16 cellular contexts compared by ENCODE assay signal in genomic region chrY:15466891-15467290, GRCh38.
DNase-seq lines count a peak whose midpoint lies in the region; ATAC-seq and TF ChIP-seq lines count a peak whose summit lies in the region.
"Had no signal": no experiment of that assay in that cellular context is flagged by ENCODE, and none has a peak within 500 bp of the region (broad histone marks: within the 10 kb centered on the region; RNA-seq: fewer than 3 reads in every experiment).

No MANE protein-coding gene starts in this region.

- H3K36me3 Mint-ChIP-seq in naive thymus-derived CD8-positive, alpha-beta T cell = no peaks in the 10 kb centered on the region

- H3K4me1 ChIP-seq in colonic mucosa (no peaks in the 10 kb centered on the region), Peyer's patch (no peaks in the 10 kb centered on the region)
- H3K4me1 ChIP-seq: Caco-2 had no signal

- no peak for DNase-seq in AG04450 (ENCODE audit: low read depth, low spot score)
- DNase-seq in GM03348 (ENCODE audit: low spot score) = peak; percentile 27
- no peak for DNase-seq in epithelial cell of esophagus (ENCODE audit: low read depth)
- peak; percentile 1 for DNase-seq in pons (ENCODE audit: low spot score)
- DNase-seq in colonic mucosa = no peak
- no peak for DNase-seq in naive thymus-derived CD8-positive, alpha-beta T cell
- DNase-seq in Peyer's patch = no peak
- DNase-seq: 8988T; AML-193; Caco-2; CD4-positive, alpha-beta T cell; GOT3; H7 had no signal

- peak overlapping the region in 1 of 10 donors; percentile 3 for H3K27ac Mint-ChIP-seq in naive thymus-derived CD8-positive, alpha-beta T cell
- H3K27ac Mint-ChIP-seq: CD4-positive, alpha-beta T cell had no signal

- no peak overlapping the region for H3K4me3 ChIP-seq in AG04450 (ENCODE audit: low read depth, low read length)
- no peak overlapping the region for H3K4me3 ChIP-seq in epithelial cell of esophagus (ENCODE audit: low read length)
- H3K4me3 ChIP-seq in colonic mucosa = no peak overlapping the region
- no peak overlapping the region for H3K4me3 ChIP-seq in Peyer's patch

- H3K36me3 ChIP-seq in colonic mucosa = no peaks in the 10 kb centered on the region
- no peaks in the 10 kb centered on the region for H3K36me3 ChIP-seq in Peyer's patch

- H3K4me1 Mint-ChIP-seq in naive thymus-derived CD8-positive, alpha-beta T cell = peaks cover 0 to 2% (median 0%) of the 10 kb centered on the region in 4 donors

- intact Hi-C loops in colonic mucosa (cut with DNase I) = no loop called here

- no peak for ATAC-seq in HG02610 (IDR thresholded peaks at IDR 0.05; ENCODE audit: unreplicated experiment)
- ATAC-seq in naive thymus-derived CD8-positive, alpha-beta T cell = no peak
- ATAC-seq: HCT116 had no signal

- no peak overlapping the region for H3K4me3 Mint-ChIP-seq in naive thymus-derived CD8-positive, alpha-beta T cell
- H3K4me3 Mint-ChIP-seq: CD4-positive, alpha-beta T cell had no signal

- H3K9me3 ChIP-seq in AG04450 (ENCODE audit: control insufficient read depth, insufficient read depth, low read length) (no peaks in the 10 kb centered on the region), colonic mucosa (no peaks in the 10 kb centered on the region), Peyer's patch (no peaks in the 10 kb centered on the region)
- H3K9me3 ChIP-seq: Caco-2 had no signal

- CTCF ChIA-PET in AG04450 (lab: Charles Lee) = no interaction called here

- TF ChIP-seq CTCF in AG04450 (IDR thresholded peaks at IDR 0.05; ENCODE audit: low read depth, low read length) = peak; percentile 35; the same call in 1 of the 2 replicates
- peak; percentile 37 for TF ChIP-seq CTCF in epithelial cell of esophagus (IDR thresholded peaks at IDR 0.05; ENCODE audit: insufficient read depth, low read depth, low read length, missing control alignments)
- TF ChIP-seq CTCF in colonic mucosa (IDR thresholded peaks at IDR 0.05) = no peak
- TF ChIP-seq CTCF in Peyer's patch (IDR thresholded peaks at IDR 0.05) = no peak

- no peak overlapping the region for H3K9ac ChIP-seq in colonic mucosa (ENCODE audit: low read depth in 2 of 2, low read length in 2 of 2)

- H3K27me3 ChIP-seq in AG04450 (ENCODE audit: control insufficient read depth, insufficient read depth, low read length) (no peaks in the 10 kb centered on the region), colonic mucosa (no peaks in the 10 kb centered on the region), Peyer's patch (no peaks in the 10 kb centered on the region)

- no peaks in the 10 kb centered on the region for H3K9me3 Mint-ChIP-seq in naive thymus-derived CD8-positive, alpha-beta T cell
- H3K9me3 Mint-ChIP-seq: CD4-positive, alpha-beta T cell had no signal

- TF ChIP-seq POLR2A in Peyer's patch (IDR thresholded peaks at IDR 0.05) = no peak

- peaks cover 0 to 4% (median 0%) of the 10 kb centered on the region in 5 donors for H3K27me3 Mint-ChIP-seq in naive thymus-derived CD8-positive, alpha-beta T cell
- H3K27me3 Mint-ChIP-seq: CD4-positive, alpha-beta T cell had no signal

- H3K27ac ChIP-seq in AG04450 (ENCODE audit: low read depth, low read length) (no peak overlapping the region), colonic mucosa (no peak overlapping the region), Peyer's patch (no peak overlapping the region)
- H3K27ac ChIP-seq: C4-2B had no signal

- POLR2A ChIA-PET in AG04450 (lab: Yijun Ruan, JAX) = no interaction called here
- POLR2A ChIA-PET in naive thymus-derived CD8-positive, alpha-beta T cell (lab: Charles Lee) = no interaction called here

Comparison
In these comparisons a context has a peak if more than half of its experiments do, and no peak if none do; other contexts are left out.
1. DNase-seq: peak in GM03348 (single experiment) and pons (single experiment); none in AG04450 (single experiment), epithelial cell of esophagus (single experiment), colonic mucosa (single experiment), naive thymus-derived CD8-positive, alpha-beta T cell (0 of 10) and Peyer's patch (0 of 3).
2. CTCF ChIP-seq: peak in AG04450 (single experiment) and epithelial cell of esophagus (single experiment); none in colonic mucosa (single experiment) and Peyer's patch (0 of 6).